ENCODE assay signal across 1 cellular context in genomic region chr6:37749367-37749766, GRCh38. TPM values are rescaled to one million over a fixed set of nuclear protein-coding genes. Genes with fewer than 3 reads are reported as not detected.
"Had no signal": no experiment of that assay in that cellular context is flagged by ENCODE, and none has a peak within 500 bp of the region (broad histone marks: within the 10 kb centered on the region; RNA-seq: fewer than 3 reads in every experiment).

No MANE protein-coding gene starts in this region.

RNA-seq across cellular contexts. Expression of gene MDGA1, which starts 51.7 kb away (rescaled TPM):
- total RNA-seq: HepG2 had no signal
